Comparison of ENCODE assay signal across 1 cellular context in the genomic region with DNA sequence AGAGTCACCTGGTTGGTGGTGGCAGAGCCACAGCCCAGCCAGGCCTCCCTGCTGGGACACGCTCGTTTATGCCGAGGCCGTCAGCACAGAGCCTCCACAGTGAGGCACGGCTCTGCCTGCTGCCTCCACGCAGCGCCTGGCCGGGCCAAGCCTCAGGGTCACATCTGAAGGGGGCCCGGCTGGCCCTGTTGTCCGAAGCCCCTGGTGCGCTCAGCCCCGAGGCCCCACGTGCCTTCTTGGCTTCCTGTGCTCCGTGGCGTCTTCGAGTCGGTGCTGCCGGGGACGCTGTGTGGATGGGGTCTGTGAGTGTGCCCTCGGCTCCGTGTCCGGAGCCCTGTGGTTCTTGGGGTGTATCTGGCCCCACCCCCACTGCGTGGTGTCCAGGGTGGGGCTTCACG.
TF ChIP-seq lines count a peak whose summit lies in the region.

No MANE protein-coding gene starts in this region.

TF ChIP-seq in K562, 482 proteins besides CTCF, POLR2A, EP300 and RAD21:
- TF ChIP-seq EHMT2 (IDR thresholded peaks at IDR 0.05): no peak
- no peak for TF ChIP-seq CHD1 (IDR thresholded peaks at IDR 0.05; ENCODE audit: low read length)
- TF ChIP-seq RBM22 (IDR thresholded peaks at IDR 0.05; ENCODE audit: low read depth, low read length, poor library complexity, severe bottlenecking): peak; percentile 43
- TF ChIP-seq COPS2 (conservative IDR thresholded peaks at IDR 0.05): no peak
- TF ChIP-seq, protein P1, sequence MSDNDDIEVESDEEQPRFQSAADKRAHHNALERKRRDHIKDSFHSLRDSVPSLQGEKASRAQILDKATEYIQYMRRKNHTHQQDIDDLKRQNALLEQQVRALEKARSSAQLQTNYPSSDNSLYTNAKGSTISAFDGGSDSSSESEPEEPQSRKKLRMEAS (CRISPR knock-in tag; IDR thresholded peaks at IDR 0.05): no peak
- no peak for TF ChIP-seq CBX5 (IDR thresholded peaks at IDR 0.05; ENCODE audit: borderline replicate concordance, low read depth)
- TF ChIP-seq, protein P2, sequence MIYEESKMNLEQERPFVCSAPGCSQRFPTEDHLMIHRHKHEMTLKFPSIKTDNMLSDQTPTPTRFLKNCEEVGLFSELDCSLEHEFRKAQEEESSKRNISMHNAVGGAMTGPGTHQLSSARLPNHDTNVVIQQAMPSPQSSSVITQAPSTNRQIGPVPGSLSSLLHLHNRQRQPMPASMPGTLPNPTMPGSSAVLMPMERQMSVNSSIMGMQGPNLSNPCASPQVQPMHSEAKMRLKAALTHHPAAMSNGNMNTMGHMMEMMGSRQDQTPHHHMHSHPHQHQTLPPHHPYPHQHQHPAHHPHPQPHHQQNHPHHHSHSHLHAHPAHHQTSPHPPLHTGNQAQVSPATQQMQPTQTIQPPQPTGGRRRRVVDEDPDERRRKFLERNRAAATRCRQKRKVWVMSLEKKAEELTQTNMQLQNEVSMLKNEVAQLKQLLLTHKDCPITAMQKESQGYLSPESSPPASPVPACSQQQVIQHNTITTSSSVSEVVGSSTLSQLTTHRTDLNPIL (CRISPR knock-in tag; IDR thresholded peaks at IDR 0.05): no peak
- peak; percentile 50 for TF ChIP-seq RBFOX2 (IDR thresholded peaks at IDR 0.05; ENCODE audit: low read depth, low read length)
- TF ChIP-seq RFX5 (IDR thresholded peaks at IDR 0.05; ENCODE audit: low read depth, low read length): no peak
- no peak for TF ChIP-seq PCBP2 (IDR thresholded peaks at IDR 0.05; ENCODE audit: low read depth, low read length, poor library complexity, severe bottlenecking)
- TF ChIP-seq, protein P3, sequence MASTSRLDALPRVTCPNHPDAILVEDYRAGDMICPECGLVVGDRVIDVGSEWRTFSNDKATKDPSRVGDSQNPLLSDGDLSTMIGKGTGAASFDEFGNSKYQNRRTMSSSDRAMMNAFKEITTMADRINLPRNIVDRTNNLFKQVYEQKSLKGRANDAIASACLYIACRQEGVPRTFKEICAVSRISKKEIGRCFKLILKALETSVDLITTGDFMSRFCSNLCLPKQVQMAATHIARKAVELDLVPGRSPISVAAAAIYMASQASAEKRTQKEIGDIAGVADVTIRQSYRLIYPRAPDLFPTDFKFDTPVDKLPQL (IDR thresholded peaks at IDR 0.05; ENCODE audit: extremely low read depth, insufficient read length): no peak
- TF ChIP-seq MCM7 (IDR thresholded peaks at IDR 0.05): no peak
- TF ChIP-seq ZBTB17 (CRISPR knock-in tag; IDR thresholded peaks at IDR 0.05): no peak
- TF ChIP-seq ATF7 (IDR thresholded peaks at IDR 0.05): no peak
- TF ChIP-seq KLF10 (CRISPR knock-in tag; IDR thresholded peaks at IDR 0.05): no peak
- TF ChIP-seq POU5F1 (IDR thresholded peaks at IDR 0.05; ENCODE audit: borderline replicate concordance, low read depth, low read length, partially characterized antibody): no peak
- 0 out of 2 replicates have a peak, but pooled peaks have one; percentile 18 for TF ChIP-seq STAG1 (CRISPR knock-in tag; IDR thresholded peaks at IDR 0.05; ENCODE audit: borderline replicate concordance)
- peak; percentile 78 for TF ChIP-seq POLR2G (IDR thresholded peaks at IDR 0.05; ENCODE audit: low read depth, low read length)
- no peak for TF ChIP-seq RBM17 (IDR thresholded peaks at IDR 0.05; ENCODE audit: borderline replicate concordance, low read depth, low read length)
